Comparison of ENCODE assay signal across 25 cellular contexts in the genomic region with DNA sequence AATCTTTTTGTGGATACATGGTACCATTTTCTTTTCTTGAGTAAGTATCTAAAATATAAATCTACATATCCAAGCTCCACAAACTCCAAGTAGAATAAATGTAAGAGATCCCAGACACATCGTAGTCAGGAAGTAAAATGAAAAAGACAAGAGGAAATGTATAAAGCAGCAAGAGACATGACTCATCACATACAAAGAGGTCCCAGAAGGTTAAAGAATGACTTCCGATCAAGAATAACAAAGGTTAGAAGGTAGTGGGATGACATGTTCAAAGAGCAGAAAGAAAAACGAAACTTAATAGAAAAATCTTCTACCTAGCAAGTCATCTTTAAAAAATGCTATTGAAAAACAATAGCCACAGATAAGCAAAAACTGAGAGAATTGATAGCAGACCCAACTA.
"Had no signal": no experiment of that assay in that cellular context is flagged by ENCODE, and none has a peak within 500 bp of the region (broad histone marks: within the 10 kb centered on the region; RNA-seq: fewer than 3 reads in every experiment).

No MANE protein-coding gene starts in this region.

- H3K4me1 Mint-ChIP-seq: activated B cell treated with CpG ODN at 0.5 μM for 24 hours; activated naive CD8-positive, alpha-beta T cell treated with anti-CD3 and anti-CD28 coated beads, Interleukin-2, amount 10 ng/mL, durations not matched to agents 7 days and 5 days; naive thymus-derived CD8-positive, alpha-beta T cell had no signal

- H3K9me3 ChIP-seq: breast epithelium, gastrocnemius medialis, tibial artery, vagina had no signal

- H3K27me3 ChIP-seq: breast epithelium, gastrocnemius medialis, left lung, tibial artery, vagina had no signal

- H3K4me1 ChIP-seq: breast epithelium, gastrocnemius medialis, heart left ventricle, left lung, tibial artery, vagina had no signal

- H3K27ac ChIP-seq: breast epithelium, gastrocnemius medialis, heart left ventricle, left lung, skin epidermis, tibial artery, vagina had no signal

- H3K36me3 Mint-ChIP-seq: activated naive CD8-positive, alpha-beta T cell treated with anti-CD3 and anti-CD28 coated beads, Interleukin-2, amount 10 ng/mL, durations not matched to agents 7 days and 5 days had no signal

- H3K27me3 Mint-ChIP-seq: activated B cell treated with CpG ODN at 0.5 μM for 24 hours; activated naive CD8-positive, alpha-beta T cell treated with anti-CD3 and anti-CD28 coated beads, Interleukin-2, amount 10 ng/mL, durations not matched to agents 7 days and 5 days; dendritic cell treated with granulocyte-macrophage colony-stimulating factor and Interleukin-4, amounts not matched to agents 40 ng/mL and 50 ng/mL, for 4 days had no signal

- H3K4me3 Mint-ChIP-seq: activated B cell treated with CpG ODN at 0.5 μM for 24 hours; activated CD8-positive, alpha-beta T cell treated with anti-CD3 and anti-CD28 coated beads, Interleukin-2, amount 10 ng/mL, durations not matched to agents 7 days and 5 days; activated naive CD8-positive, alpha-beta T cell treated with anti-CD3 and anti-CD28 coated beads, Interleukin-2, amount 10 ng/mL, durations not matched to agents 7 days and 5 days; dendritic cell treated with granulocyte-macrophage colony-stimulating factor and Interleukin-4, amounts not matched to agents 40 ng/mL and 50 ng/mL, for 4 days; naive thymus-derived CD8-positive, alpha-beta T cell had no signal

- H3K4me3 ChIP-seq: breast epithelium, gastrocnemius medialis, heart left ventricle, left lung, skin epidermis, tibial artery, vagina had no signal

- FAIRE-seq: islet of Langerhans, TTC549 had no signal

- ATAC-seq: activated CD8-positive, alpha-beta T cell treated with anti-CD3 and anti-CD28 coated beads, Interleukin-2, amount 10 ng/mL, durations not matched to agents 7 days and 5 days; gastrocnemius medialis; heart left ventricle; left lung; naive thymus-derived CD8-positive, alpha-beta T cell; right cardiac atrium had no signal

- DNase-seq: activated B cell treated with CpG ODN at 0.5 μM for 24 hours; activated CD4-positive, alpha-beta T cell treated with anti-CD3 and anti-CD28 coated beads for 48 hours; activated CD8-positive, alpha-beta memory T cell treated with anti-CD3 and anti-CD28 coated beads, Interleukin-2, amount 50 U/mL, for 4 hours; activated CD8-positive, alpha-beta T cell treated with anti-CD3 and anti-CD28 coated beads, Interleukin-2, amount 10 ng/mL, durations not matched to agents 7 days and 5 days; activated gamma-delta T cell; activated naive CD8-positive, alpha-beta T cell treated with anti-CD3 and anti-CD28 coated beads, Interleukin-2, amount 10 ng/mL, durations not matched to agents 7 days and 5 days; activated T-cell treated with anti-CD3 and anti-CD28 coated beads, Interleukin-2, amount 50 U/mL, for 48 hours; cerebellar nuclear complex; erythroblast; gastrocnemius medialis; heart left ventricle; left lung; naive thymus-derived CD8-positive, alpha-beta T cell; nucleus accumbens; right cardiac atrium; stimulated activated CD4-positive, alpha-beta T cell treated with anti-CD3 and anti-CD28 coated beads, Interleukin-15, amount 100 ng/mL, for 24 hours; stimulated activated CD4-positive, alpha-beta T cell treated with anti-CD3 and anti-CD28 coated beads, Interleukin-4, amount 100 ng/mL, for 1 hour; stimulated activated naive CD4-positive, alpha-beta T cell; tibial artery had no signal

- H3K27ac Mint-ChIP-seq: activated B cell treated with CpG ODN at 0.5 μM for 24 hours; activated CD8-positive, alpha-beta T cell treated with anti-CD3 and anti-CD28 coated beads, Interleukin-2, amount 10 ng/mL, durations not matched to agents 7 days and 5 days; activated naive CD8-positive, alpha-beta T cell treated with anti-CD3 and anti-CD28 coated beads, Interleukin-2, amount 10 ng/mL, durations not matched to agents 7 days and 5 days; dendritic cell treated with granulocyte-macrophage colony-stimulating factor and Interleukin-4, amounts not matched to agents 40 ng/mL and 50 ng/mL, for 4 days; naive thymus-derived CD8-positive, alpha-beta T cell had no signal

- H3K36me3 ChIP-seq: breast epithelium, gastrocnemius medialis, heart left ventricle, left lung, tibial artery, vagina had no signal
